9 cellular contexts compared by ENCODE assay signal in the genomic region with DNA sequence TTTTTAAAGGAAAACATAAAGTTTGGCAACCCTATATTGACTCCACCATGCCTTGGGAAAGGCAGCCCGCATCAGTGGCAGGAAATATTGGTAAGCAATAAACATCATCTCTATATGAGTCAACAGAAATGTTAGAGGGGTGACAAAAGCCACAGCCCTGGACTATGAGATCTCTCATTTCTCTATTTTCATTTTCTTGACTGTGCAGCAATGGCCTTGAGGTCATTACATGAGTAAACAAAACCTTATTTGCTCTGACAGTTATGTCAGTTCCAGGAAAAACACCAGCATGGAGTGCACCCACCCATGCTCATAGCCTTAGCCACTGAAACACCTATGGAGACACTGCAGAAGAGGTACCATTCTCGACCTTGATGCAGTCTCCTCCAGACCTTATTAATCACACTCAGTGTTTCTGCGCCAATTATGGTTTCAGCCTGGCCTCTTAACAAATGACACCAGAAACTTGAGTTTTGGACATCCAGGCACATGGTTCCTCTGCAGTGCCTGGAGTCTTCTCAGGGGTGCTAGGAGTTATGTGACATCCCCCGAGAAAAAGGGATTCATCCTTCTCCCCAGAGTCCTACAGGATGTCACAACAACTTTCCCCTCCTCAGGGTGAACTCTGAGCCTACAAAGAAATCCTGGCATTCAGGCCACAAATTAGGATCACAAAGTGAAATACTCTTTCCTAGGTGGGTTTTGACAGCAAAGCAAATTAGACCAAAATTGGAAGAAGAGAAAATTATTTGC. TPM values are rescaled to one million over a fixed set of nuclear protein-coding genes. Genes with fewer than 3 reads are reported as not detected.
DNase-seq lines count a peak whose midpoint lies in the region; ATAC-seq lines count a peak whose summit lies in the region.
"Had no signal": no experiment of that assay in that cellular context is flagged by ENCODE, and none has a peak within 500 bp of the region (broad histone marks: within the 10 kb centered on the region; RNA-seq: fewer than 3 reads in every experiment).

No MANE protein-coding gene starts in this region.

- DNase-seq in NOMO-1 treated with DMSO at 0.1 percent for 48 hours (lab: John Stamatoyannopoulos, UW; ENCODE audit: unreplicated experiment) (peak; percentile 9), NOMO-1 treated with dmso at 0.1 percent for 144 hours (lab: John Stamatoyannopoulos, UW; ENCODE audit: unreplicated experiment) (no peak), LoVo (ENCODE audit: low spot score) (peak; percentile 25), renal cortical epithelial cell (ENCODE audit: low read depth) (peak; percentile 42), iPS-NIHi7 (ENCODE audit: extremely low spot score) (no peak), UCSD-AML1 (lab: John Stamatoyannopoulos, UW; ENCODE audit: unreplicated experiment) (no peak)
- no peak for DNase-seq in activated CD4-positive, alpha-beta T cell treated with anti-CD3 and anti-CD28 coated beads for 1 hour

- peak; percentile 96 for ATAC-seq in HG02642 (IDR thresholded peaks at IDR 0.05; ENCODE audit: poor library complexity, unreplicated experiment)

RNA-seq across cellular contexts. Expression of gene HPGD, which starts 16.0 kb away (rescaled TPM):
- 8.7 and 105 TPM in 2 replicates for total RNA-seq in renal cortical epithelial cell
- total RNA-seq: lung microvascular endothelial cell had no signal

Comparison
In these comparisons a context has a peak if more than half of its experiments do, and no peak if none do; other contexts are left out.
1. DNase-seq: peak in NOMO-1 treated with DMSO at 0.1 percent for 48 hours (single experiment), LoVo (single experiment) and renal cortical epithelial cell (single experiment); none in NOMO-1 treated with dmso at 0.1 percent for 144 hours (single experiment), iPS-NIHi7 (single experiment), UCSD-AML1 (single experiment) and activated CD4-positive, alpha-beta T cell treated with anti-CD3 and anti-CD28 coated beads for 1 hour (single experiment).